16 cellular contexts compared by ENCODE assay signal in the genomic region with DNA sequence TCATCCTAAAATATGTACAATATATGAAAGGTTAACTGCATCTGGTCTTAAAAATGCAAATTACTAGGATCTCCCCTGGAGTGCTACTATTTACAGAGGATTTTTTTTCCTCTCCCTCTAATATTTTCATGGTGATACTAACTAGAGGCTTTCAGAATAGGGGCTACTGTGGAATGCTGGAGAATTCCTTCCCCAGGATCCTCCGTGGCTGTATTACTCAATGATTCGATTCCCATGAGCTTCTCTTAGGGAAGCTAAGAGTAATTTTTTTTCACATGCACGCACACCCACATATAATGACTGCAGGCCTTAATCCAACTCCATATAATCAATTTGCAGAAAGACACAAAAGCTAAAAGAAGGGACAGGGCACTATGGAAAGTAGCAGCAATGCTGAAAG.
"Had no signal": no experiment of that assay in that cellular context is flagged by ENCODE, and none has a peak within 500 bp of the region (broad histone marks: within the 10 kb centered on the region; RNA-seq: fewer than 3 reads in every experiment).

No MANE protein-coding gene starts in this region.

- H3K27ac ChIP-seq: coronary artery had no signal

- H3K9me3 ChIP-seq: thyroid gland had no signal

- H3K27ac Mint-ChIP-seq: activated B cell treated with CpG ODN at 0.5 μM for 24 hours; activated CD8-positive, alpha-beta T cell treated with anti-CD3 and anti-CD28 coated beads, Interleukin-2, amount 10 ng/mL, durations not matched to agents 7 days and 5 days; activated naive CD8-positive, alpha-beta T cell treated with anti-CD3 and anti-CD28 coated beads for 36 hours; activated T-cell treated with anti-CD3 and anti-CD28 coated beads, Interleukin-2, amount 50 U/mL, for 72 hours; naive B cell; stimulated activated naive B cell treated with anti-CD40 and anti-IgM and Interleukin-4, amounts not matched to agents 10 μg/mL and 1 μg/mL and 100 μg/mL, for 72 hours had no signal

- DNase-seq: activated B cell treated with CpG ODN at 0.5 μM for 24 hours; activated CD4-positive, alpha-beta T cell treated with anti-CD3 and anti-CD28 coated beads for 48 hours; activated CD8-positive, alpha-beta memory T cell treated with anti-CD3 and anti-CD28 coated beads, Interleukin-2, amount 50 U/mL, for 4 hours; activated CD8-positive, alpha-beta T cell treated with anti-CD3 and anti-CD28 coated beads, Interleukin-2, amount 10 ng/mL, durations not matched to agents 7 days and 5 days; activated naive CD8-positive, alpha-beta T cell treated with anti-CD3 and anti-CD28 coated beads for 36 hours; activated T-cell treated with anti-CD3 and anti-CD28 coated beads, Interleukin-2, amount 50 U/mL, for 72 hours; aorta; caudate nucleus; islet precursor cell; mammary epithelial cell; naive B cell; stimulated activated CD4-positive, alpha-beta T cell treated with anti-CD3 and anti-CD28 coated beads, Interleukin-4, amount 100 ng/mL, for 1 hour; stimulated activated naive B cell treated with anti-CD40 and anti-IgM and Interleukin-4, amounts not matched to agents 10 μg/mL and 1 μg/mL and 100 μg/mL, for 72 hours; T-helper 2 cell; thyroid gland had no signal

- H3K4me1 Mint-ChIP-seq: activated B cell treated with CpG ODN at 0.5 μM for 24 hours; activated naive CD8-positive, alpha-beta T cell treated with anti-CD3 and anti-CD28 coated beads for 36 hours; naive B cell; stimulated activated naive B cell treated with anti-CD40 and anti-IgM and Interleukin-4, amounts not matched to agents 10 μg/mL and 1 μg/mL and 100 μg/mL, for 72 hours had no signal

- ATAC-seq: activated CD8-positive, alpha-beta T cell treated with anti-CD3 and anti-CD28 coated beads, Interleukin-2, amount 10 ng/mL, durations not matched to agents 7 days and 5 days; activated T-cell treated with anti-CD3 and anti-CD28 coated beads, Interleukin-2, amount 50 U/mL, for 72 hours; stimulated activated naive B cell treated with anti-CD40 and anti-IgM and Interleukin-4, amounts not matched to agents 10 μg/mL and 1 μg/mL and 100 μg/mL, for 72 hours had no signal

- H3K27me3 Mint-ChIP-seq: activated B cell treated with CpG ODN at 0.5 μM for 24 hours had no signal

- H3K36me3 ChIP-seq: thyroid gland had no signal

- H3K27me3 ChIP-seq: thyroid gland had no signal

- H3K36me3 Mint-ChIP-seq: activated naive CD8-positive, alpha-beta T cell treated with anti-CD3 and anti-CD28 coated beads for 36 hours; naive B cell had no signal

- H3K4me3 ChIP-seq: coronary artery, thyroid gland had no signal

- H3K9me3 Mint-ChIP-seq: activated B cell treated with CpG ODN at 0.5 μM for 24 hours; activated naive CD8-positive, alpha-beta T cell treated with anti-CD3 and anti-CD28 coated beads for 36 hours; activated T-cell treated with anti-CD3 and anti-CD28 coated beads, Interleukin-2, amount 50 U/mL, for 72 hours; stimulated activated naive B cell treated with anti-CD40 and anti-IgM and Interleukin-4, amounts not matched to agents 10 μg/mL and 1 μg/mL and 100 μg/mL, for 72 hours had no signal

- H3K4me3 Mint-ChIP-seq: activated B cell treated with CpG ODN at 0.5 μM for 24 hours; activated CD8-positive, alpha-beta T cell treated with anti-CD3 and anti-CD28 coated beads, Interleukin-2, amount 10 ng/mL, durations not matched to agents 7 days and 5 days; activated naive CD8-positive, alpha-beta T cell treated with anti-CD3 and anti-CD28 coated beads for 36 hours; activated T-cell treated with anti-CD3 and anti-CD28 coated beads, Interleukin-2, amount 50 U/mL, for 72 hours; naive B cell; stimulated activated naive B cell treated with anti-CD40 and anti-IgM and Interleukin-4, amounts not matched to agents 10 μg/mL and 1 μg/mL and 100 μg/mL, for 72 hours had no signal
